Comparison of ENCODE assay signal across 26 cellular contexts in genomic region chr5:101788797-101789196, GRCh38.
"Had no signal": no experiment of that assay in that cellular context is flagged by ENCODE, and none has a peak within 500 bp of the region (broad histone marks: within the 10 kb centered on the region; RNA-seq: fewer than 3 reads in every experiment).

No MANE protein-coding gene starts in this region.

- H3K27ac Mint-ChIP-seq: naive thymus-derived CD8-positive, alpha-beta T cell; nephron; stimulated activated naive CD8-positive, alpha-beta T cell treated with anti-CD3 and anti-CD28 coated beads, Interleukin-15, Interleukin-2, amounts not matched to agents 100 ng/mL and 50 ng/mL, for 24 hours; type B pancreatic cell had no signal

- H3K36me3 ChIP-seq: heart right ventricle, left lung, lower lobe of right lung, ovary, prostate gland, tibial nerve, uterus had no signal

- H3K4me3 Mint-ChIP-seq: naive thymus-derived CD8-positive, alpha-beta T cell; nephron; neural crest cell; stimulated activated naive CD8-positive, alpha-beta T cell treated with anti-CD3 and anti-CD28 coated beads, Interleukin-15, Interleukin-2, amounts not matched to agents 100 ng/mL and 50 ng/mL, for 24 hours; type B pancreatic cell had no signal

- H3K4me3 ChIP-seq: heart right ventricle, hepatocyte, left lung, lower lobe of right lung, ovary, prostate gland, skin epidermis, tibial nerve, uterus had no signal

- H3K27ac ChIP-seq: heart right ventricle, hepatocyte, left lung, lower lobe of right lung, ovary, prostate gland, skin epidermis, tibial nerve, uterus had no signal

- H3K27me3 Mint-ChIP-seq: stimulated activated naive CD8-positive, alpha-beta T cell treated with anti-CD3 and anti-CD28 coated beads, Interleukin-15, Interleukin-2, amounts not matched to agents 100 ng/mL and 50 ng/mL, for 24 hours had no signal

- H3K9me3 ChIP-seq: heart right ventricle, left lung, lower lobe of right lung, ovary, prostate gland, tibial nerve, uterus had no signal

- H3K4me1 Mint-ChIP-seq: naive thymus-derived CD8-positive, alpha-beta T cell; nephron had no signal

- H3K9me3 Mint-ChIP-seq: nephron; neural crest cell; stimulated activated naive CD8-positive, alpha-beta T cell treated with anti-CD3 and anti-CD28 coated beads, Interleukin-15, Interleukin-2, amounts not matched to agents 100 ng/mL and 50 ng/mL, for 24 hours had no signal

- H3K36me3 Mint-ChIP-seq: naive thymus-derived CD8-positive, alpha-beta T cell; type B pancreatic cell had no signal

- H3K4me1 ChIP-seq: heart right ventricle, left lung, lower lobe of right lung, prostate gland, tibial nerve, uterus had no signal

- ATAC-seq: heart right ventricle; left colon; left lung; lower lobe of right lung; naive thymus-derived CD8-positive, alpha-beta T cell; right cardiac atrium; sciatic nerve had no signal

- FAIRE-seq: keratinocyte had no signal

- DNase-seq: heart right ventricle; left colon; left lung; lower lobe of right lung; mammary epithelial cell; mesenchymal stem cell; naive thymus-derived CD8-positive, alpha-beta T cell; ovary; retina; right cardiac atrium; stimulated activated CD4-positive, alpha-beta T cell treated with anti-CD3 and anti-CD28 coated beads, Interleukin-12 subunit alpha, Interleukin-12 subunit beta, amount 100 ng/mL, for 4 hours; stimulated activated CD4-positive, alpha-beta T cell treated with anti-CD3 and anti-CD28 coated beads, Interleukin-15, amount 100 ng/mL, for 24 hours; stimulated activated CD4-positive, alpha-beta T cell treated with anti-CD3 and anti-CD28 coated beads, Interleukin-2, amount 100 ng/mL, for 24 hours; stimulated activated CD4-positive, alpha-beta T cell treated with anti-CD3 and anti-CD28 coated beads, Interleukin-4, amount 100 ng/mL, for 1 hour; stimulated activated naive CD4-positive, alpha-beta T cell; uterus had no signal
